Comparison of ENCODE assay signal across 10 cellular contexts in the genomic region with DNA sequence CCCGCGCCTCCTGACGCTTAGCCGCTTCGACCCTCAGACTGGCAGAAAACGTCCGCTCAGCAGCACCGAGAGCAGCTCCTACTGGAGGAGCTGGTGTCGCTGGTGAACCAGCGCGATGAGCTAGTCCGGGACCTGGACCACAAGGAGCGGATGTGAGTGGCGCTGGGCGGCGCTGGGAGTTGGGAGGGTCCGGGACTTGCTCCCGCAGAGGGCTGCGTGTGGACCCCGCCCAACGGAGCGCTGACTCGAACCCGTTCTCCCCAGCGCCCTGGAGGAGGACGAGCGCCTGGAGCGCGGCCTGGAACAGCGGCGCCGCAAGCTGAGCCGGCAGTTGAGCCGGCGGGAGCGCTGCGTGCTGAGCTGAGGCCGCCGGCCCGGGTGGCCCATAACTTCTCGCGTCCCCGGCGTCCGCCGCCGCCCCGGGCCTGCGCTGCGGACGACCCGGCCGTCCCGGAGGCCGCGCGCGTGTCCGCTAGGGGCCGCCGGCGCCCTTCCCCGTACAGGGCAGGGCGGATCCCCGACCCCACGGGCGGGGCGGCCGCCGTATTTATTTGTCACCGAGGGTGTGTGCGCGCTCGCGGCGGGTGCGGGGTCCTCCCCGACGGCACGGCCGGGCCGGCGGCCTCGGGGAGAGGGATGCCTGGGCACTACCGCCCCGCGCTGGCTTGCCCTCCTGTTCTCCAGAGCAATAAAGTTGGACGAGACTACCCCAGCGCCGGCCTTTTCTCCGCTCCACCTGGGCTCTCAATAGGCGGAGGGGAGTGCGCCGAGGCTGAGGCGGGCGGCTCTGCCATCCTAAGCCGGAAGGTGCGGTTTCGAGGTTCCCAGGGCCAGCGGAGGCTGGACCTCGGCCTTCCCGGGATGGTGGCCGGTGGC. TPM values are rescaled to one million over a fixed set of nuclear protein-coding genes. Genes with fewer than 3 reads are reported as not detected.
A peak's percentile ranks its signal among the peaks of the same experiment; 100 is the strongest.
DNase-seq lines count a peak whose midpoint lies in the region; ATAC-seq and TF ChIP-seq lines count a peak whose summit lies in the region.
"Had no signal": no experiment of that assay in that cellular context is flagged by ENCODE, and none has a peak within 500 bp of the region (broad histone marks: within the 10 kb centered on the region; RNA-seq: fewer than 3 reads in every experiment).

No MANE protein-coding gene starts in this region.

- peaks cover 67% of the 10 kb centered on the region for H3K4me1 ChIP-seq in psoas muscle
- peaks cover 22 to 24% of the 10 kb centered on the region in 2 donors for H3K4me1 ChIP-seq in naive thymus-derived CD4-positive, alpha-beta T cell (ENCODE audit: control insufficient read depth in 2 of 2, insufficient read depth in 2 of 2, low read length in 2 of 2)

- no peaks in the 10 kb centered on the region for H3K9me3 ChIP-seq in psoas muscle
- H3K9me3 ChIP-seq in CD4-positive, alpha-beta T cell (ENCODE audit: control insufficient read depth, low read length): no peaks in the 10 kb centered on the region
- no peaks in the 10 kb centered on the region for H3K9me3 ChIP-seq in naive thymus-derived CD4-positive, alpha-beta T cell (ENCODE audit: control insufficient read depth in 2 of 3, low read length in 3 of 3)

- CTCF ChIA-PET in CD4-positive, alpha-beta T cell (lab: Charles Lee): interaction anchor here (1.0 to 3.9 kb wide), 3 partner anchors 19 to 53 kb away, joined by 3 to 48 read pairs (median 8); partner anchors contain the start of gene FAM89B
- CTCF ChIA-PET in naive thymus-derived CD4-positive, alpha-beta T cell (lab: Charles Lee): interaction anchor here (1.9 to 12.7 kb wide), 2 partner anchors 22 to 54 kb away, joined by 12 to 126 read pairs; partner anchors contain the start of genes MAP3K11 and PCNX3

- H3K27me3 Mint-ChIP-seq in CD4-positive, alpha-beta T cell: no peaks in the 10 kb centered on the region
- H3K27me3 Mint-ChIP-seq in naive thymus-derived CD4-positive, alpha-beta T cell: no peaks in the 10 kb centered on the region

- H3K36me3 ChIP-seq in psoas muscle (ENCODE audit: insufficient read depth in 1 of 2, low read depth in 1 of 2): peaks cover 2 to 51% of the 10 kb centered on the region in 2 donors
- peaks cover 0 to 41% (median 0%) of the 10 kb centered on the region in 3 experiments for H3K36me3 ChIP-seq in naive thymus-derived CD4-positive, alpha-beta T cell (ENCODE audit: control insufficient read depth in 2 of 3, insufficient read depth in 3 of 3, low read length in 3 of 3)

- no peak for TF ChIP-seq CTCF in psoas muscle (IDR thresholded peaks at IDR 0.05)
- TF ChIP-seq CTCF in CD4-positive, alpha-beta T cell (IDR thresholded peaks at IDR 0.05): no peak

- POLR2A ChIA-PET in CD4-positive, alpha-beta T cell (lab: Charles Lee): interaction anchor here (0.8 to 4.7 kb wide), 3 partner anchors 12 to 52 kb away, joined by 3 to 23 read pairs (median 10); partner anchors contain the start of gene FAM89B
- POLR2A ChIA-PET in naive thymus-derived CD4-positive, alpha-beta T cell (lab: Charles Lee): interaction anchor here (1.5 to 7.2 kb wide), 3 partner anchors 16 to 67 kb away, joined by 4 to 66 read pairs (median 61); partner anchors contain the start of genes EHBP1L1 and SCYL1

- DNase-seq in EH (ENCODE audit: low read depth) (peak; percentile 58), ecto neural progenitor cell (ENCODE audit: low spot score) (peak; percentile 81), iris pigment epithelial cell (ENCODE audit: low read depth) (peak; percentile 65), psoas muscle (peak in 1 of 2 donors; percentile 77), Ammon's horn (ENCODE audit: low spot score) (no peak)
- DNase-seq in CD4-positive, alpha-beta T cell: no peak
- no peak for DNase-seq in naive thymus-derived CD4-positive, alpha-beta T cell
- DNase-seq: NCI-H1436 had no signal

- no peak overlapping the region for H3K27ac Mint-ChIP-seq in CD4-positive, alpha-beta T cell
- no peak overlapping the region for H3K27ac Mint-ChIP-seq in naive thymus-derived CD4-positive, alpha-beta T cell

- H3K4me1 Mint-ChIP-seq in CD4-positive, alpha-beta T cell (ENCODE audit: low read depth): peaks cover 32% of the 10 kb centered on the region
- peaks cover 18 to 40% (median 36%) of the 10 kb centered on the region in 7 donors for H3K4me1 Mint-ChIP-seq in naive thymus-derived CD4-positive, alpha-beta T cell

- peaks cover 35% of the 10 kb centered on the region for H3K36me3 Mint-ChIP-seq in CD4-positive, alpha-beta T cell (ENCODE audit: low read depth)
- peaks cover 0 to 7% (median 0%) of the 10 kb centered on the region in 5 donors for H3K36me3 Mint-ChIP-seq in naive thymus-derived CD4-positive, alpha-beta T cell

- H3K9me3 Mint-ChIP-seq in CD4-positive, alpha-beta T cell: no peaks in the 10 kb centered on the region
- H3K9me3 Mint-ChIP-seq in naive thymus-derived CD4-positive, alpha-beta T cell: no peaks in the 10 kb centered on the region

- H3K27me3 ChIP-seq in psoas muscle (ENCODE audit: insufficient read depth in 3 of 3, low read length in 2 of 3): no peaks in the 10 kb centered on the region
- no peaks in the 10 kb centered on the region for H3K27me3 ChIP-seq in CD4-positive, alpha-beta T cell (ENCODE audit: control insufficient read depth, insufficient read depth, low read length)
- no peaks in the 10 kb centered on the region for H3K27me3 ChIP-seq in naive thymus-derived CD4-positive, alpha-beta T cell (ENCODE audit: control insufficient read depth in 2 of 2, insufficient read depth in 2 of 2, low read length in 2 of 2)

- WGBS in psoas muscle, 3 donors: 64 to 69% (median 68%) methylated on average over 81 to 103 of the region's 103 CpGs

- H3K4me3 ChIP-seq in psoas muscle: peak overlapping the region; percentile 22
- H3K4me3 ChIP-seq in naive thymus-derived CD4-positive, alpha-beta T cell (ENCODE audit: low read length): no peak overlapping the region

- H3K4me3 Mint-ChIP-seq in CD4-positive, alpha-beta T cell: no peak overlapping the region
- no peak overlapping the region for H3K4me3 Mint-ChIP-seq in naive thymus-derived CD4-positive, alpha-beta T cell

- ATAC-seq in psoas muscle (no peak), GM18502 (IDR thresholded peaks at IDR 0.05; ENCODE audit: poor library complexity, unreplicated experiment) (no peak)
- no peak for ATAC-seq in CD4-positive, alpha-beta T cell (ENCODE audit: poor library complexity)
- ATAC-seq in naive thymus-derived CD4-positive, alpha-beta T cell: no peak

- H3K27ac ChIP-seq in psoas muscle: peak overlapping the region; percentile 91
- no peak overlapping the region for H3K27ac ChIP-seq in CD4-positive, alpha-beta T cell (ENCODE audit: low read depth, low read length)
- no peak overlapping the region for H3K27ac ChIP-seq in naive thymus-derived CD4-positive, alpha-beta T cell (ENCODE audit: low read depth, low read length)

- intact Hi-C loops in psoas muscle (cut with DNase I): loop anchor here (2.0 kb wide), 2 partner anchors 17 to 51 kb away; no protein-coding TSS in a partner anchor
- intact Hi-C loops in CD4-positive, alpha-beta T cell (cut with DNase I, micrococcal nuclease): no loop called here
- intact Hi-C loops in naive thymus-derived CD4-positive, alpha-beta T cell (cut with micrococcal nuclease): no loop called here

RNA-seq across cellular contexts. Expression of gene KCNK7, which starts 3.4 kb away (rescaled TPM):
- under 1 TPM in 3 of 4 donors, not detected in 1; 0.19 to 0.56 (median 0.27) TPM for total RNA-seq in psoas muscle
- 1 to 10 TPM in 1 of 3 donors, under 1 TPM in 2; 0.22 to 1.4 (median 0.99) TPM for polyA plus RNA-seq in psoas muscle
- total RNA-seq in CD4-positive, alpha-beta T cell: 1 to 10 TPM; 4.9 to 5.0 TPM
- total RNA-seq in naive thymus-derived CD4-positive, alpha-beta T cell: 1 to 10 TPM; 2.1 to 9.2 (median 4.8) TPM
- polyA plus RNA-seq in naive thymus-derived CD4-positive, alpha-beta T cell: under 1 TPM in 1 of 2 donors, not detected in 1; 0.25 TPM
- total RNA-seq: RPMI7951 had no signal

RNA-seq across cellular contexts. Expression of gene EHBP1L1, which starts 16.3 kb away (rescaled TPM):
- 100 to 1,000 TPM; 208 to 345 (median 282) TPM for total RNA-seq in psoas muscle
- 100 to 1,000 TPM; 114 to 177 (median 170) TPM for polyA plus RNA-seq in psoas muscle
- 10 to 100 TPM; 82.6 to 88.5 TPM for total RNA-seq in CD4-positive, alpha-beta T cell
- total RNA-seq in naive thymus-derived CD4-positive, alpha-beta T cell: 100 to 1,000 TPM; 108 to 207 (median 128) TPM
- 10 to 100 TPM; 12.3 to 14.2 TPM for polyA plus RNA-seq in naive thymus-derived CD4-positive, alpha-beta T cell

RNA-seq across cellular contexts. Expression of gene FAM89B, which starts 19.8 kb away (rescaled TPM):
- total RNA-seq in psoas muscle: 100 to 1,000 TPM in 1 of 4 donors, 10 to 100 TPM in 3; 59.0 to 110 (median 66.9) TPM
- 100 to 1,000 TPM in 1 of 3 donors, 10 to 100 TPM in 2; 66.9 to 112 (median 67.4) TPM for polyA plus RNA-seq in psoas muscle
- total RNA-seq in CD4-positive, alpha-beta T cell: 10 to 100 TPM; 23.3 to 27.3 TPM
- total RNA-seq in naive thymus-derived CD4-positive, alpha-beta T cell: 10 to 100 TPM; 33.0 to 59.7 (median 45.3) TPM
- polyA plus RNA-seq in naive thymus-derived CD4-positive, alpha-beta T cell: 100 to 1,000 TPM in 1 of 2 donors, 10 to 100 TPM in 1; 87.7 to 115 TPM

RNA-seq across cellular contexts. Expression of gene MAP3K11, which starts 21.8 kb away (rescaled TPM):
- 10 to 100 TPM; 14.5 to 18.8 (median 16.8) TPM for total RNA-seq in psoas muscle
- 10 to 100 TPM in 2 of 3 donors, 1 to 10 TPM in 1; 8.8 to 13.9 (median 10.7) TPM for polyA plus RNA-seq in psoas muscle
- 10 to 100 TPM; 45.2 to 45.8 TPM for total RNA-seq in CD4-positive, alpha-beta T cell
- 10 to 100 TPM; 63.3 to 91.1 (median 88.2) TPM for total RNA-seq in naive thymus-derived CD4-positive, alpha-beta T cell
- 10 to 100 TPM; 12.1 to 21.6 TPM for polyA plus RNA-seq in naive thymus-derived CD4-positive, alpha-beta T cell

RNA-seq across cellular contexts. Expression of gene ZNRD2, which starts 21.9 kb away (rescaled TPM):
- 10 to 100 TPM; 31.6 to 43.5 (median 38.0) TPM for total RNA-seq in psoas muscle
- polyA plus RNA-seq in psoas muscle: 100 to 1,000 TPM in 1 of 3 donors, 10 to 100 TPM in 2; 58.8 to 118 (median 94.2) TPM
- total RNA-seq in CD4-positive, alpha-beta T cell: 10 to 100 TPM; 38.7 to 39.9 TPM
- 10 to 100 TPM; 29.1 to 40.9 (median 32.9) TPM for total RNA-seq in naive thymus-derived CD4-positive, alpha-beta T cell
- 10 to 100 TPM; 82.6 to 86.0 TPM for polyA plus RNA-seq in naive thymus-derived CD4-positive, alpha-beta T cell

Comparison
In these comparisons a context has a peak if more than half of its experiments do, and no peak if none do; other contexts are left out.
1. DNase-seq: peak in EH (single experiment), ecto neural progenitor cell (single experiment) and iris pigment epithelial cell (single experiment); none in Ammon's horn (single experiment), CD4-positive, alpha-beta T cell (0 of 10) and naive thymus-derived CD4-positive, alpha-beta T cell (0 of 9).
2. intact Hi-C loops: an anchor here in psoas muscle (2.0 kb wide); none called in CD4-positive, alpha-beta T cell and naive thymus-derived CD4-positive, alpha-beta T cell.